8 cellular contexts compared by ENCODE assay signal in genomic region chr11:8219257-8220021, GRCh38. TPM values are rescaled to one million over a fixed set of nuclear protein-coding genes. Genes with fewer than 3 reads are reported as not detected.
DNase-seq lines count a peak whose midpoint lies in the region; ATAC-seq, FAIRE-seq and TF ChIP-seq lines count a peak whose summit lies in the region.

No MANE protein-coding gene starts in this region.

- peak; percentile 89 for TF ChIP-seq CTCF in 22Rv1 (IDR thresholded peaks at IDR 0.05)
- peak; percentile 78 for TF ChIP-seq CTCF in OCI-LY7 (conservative IDR thresholded peaks at IDR 0.05; ENCODE audit: low read length)
- TF ChIP-seq CTCF in endothelial cell of umbilical vein (IDR thresholded peaks at IDR 0.05; ENCODE audit: extremely low read depth in 1 of 2, insufficient read depth in 1 of 2, low read depth in 1 of 2, low read length in 2 of 2), result peak; percentile 63 to 76
- peak; percentile 49 for TF ChIP-seq CTCF in nephron progenitor cell (IDR thresholded peaks at IDR 0.05)

- dilution Hi-C loops in endothelial cell of umbilical vein (cut with MboI; ENCODE audit: extremely low pct_ligation_motif_present, low sequenced_read_pairs), result no loop called here

- H3K4me3 ChIP-seq in OCI-LY7 (ENCODE audit: low read depth, low read length, poor library complexity, severe bottlenecking) (no peak overlapping the region), endothelial cell of umbilical vein (replicated peaks in 1 of 3; ENCODE audit: insufficient read depth in 1 of 3, low read depth in 1 of 3, low read length in 3 of 3) (no peak overlapping the region)

- H3K79me2 ChIP-seq in OCI-LY7 (ENCODE audit: insufficient read depth, low read depth, low read length), result no peaks in the 10 kb centered on the region
- no peaks in the 10 kb centered on the region for H3K79me2 ChIP-seq in endothelial cell of umbilical vein (ENCODE audit: control insufficient read depth, insufficient read depth, low read length)

- BruUV-seq in OCI-LY7 (replicated peaks; lab: Mats Ljungman, UMichigan) (no TSS peak), endothelial cell of umbilical vein (replicated peaks; lab: Mats Ljungman, UMichigan) (no TSS peak)

- peaks cover 0 to 6% of the 10 kb centered on the region in 2 experiments for H3K27me3 ChIP-seq in endothelial cell of umbilical vein (ENCODE audit: control insufficient read depth in 2 of 2, insufficient read depth in 2 of 2, low read length in 2 of 2)

- POLR2A ChIA-PET in OCI-LY7 (lab: Charles Lee) (no interaction called here), endothelial cell of umbilical vein (lab: Charles Lee) (no interaction called here)

- H2AFZ ChIP-seq in OCI-LY7 (ENCODE audit: low read length) (no peak overlapping the region), endothelial cell of umbilical vein (ENCODE audit: low read depth, low read length) (no peak overlapping the region)

- no peak overlapping the region for H3K4me2 ChIP-seq in OCI-LY7 (ENCODE audit: low read length)
- H3K4me2 ChIP-seq in endothelial cell of umbilical vein (ENCODE audit: insufficient read depth, low read length), result no peak overlapping the region

- no peaks in the 10 kb centered on the region for H3K36me3 Mint-ChIP-seq in nephron progenitor cell (ENCODE audit: low read depth)
- H3K36me3 Mint-ChIP-seq in activated CD8-positive, alpha-beta memory T cell treated with anti-CD3 and anti-CD28 coated beads, Interleukin-2, amount 10 ng/mL, durations not matched to agents 7 days and 5 days, result no peaks in the 10 kb centered on the region

- H3K27ac ChIP-seq in 22Rv1 (no peak overlapping the region), OCI-LY7 (ENCODE audit: low read depth, low read length, poor library complexity, severe bottlenecking) (no peak overlapping the region), endothelial cell of umbilical vein (ENCODE audit: insufficient read depth, low read depth, low read length) (no peak overlapping the region)

- H3K9ac ChIP-seq in endothelial cell of umbilical vein (replicated peaks; ENCODE audit: extremely low read depth, insufficient read depth, low read length), result no peak overlapping the region

- no peak overlapping the region for H3K27ac Mint-ChIP-seq in nephron progenitor cell
- no peak overlapping the region for H3K27ac Mint-ChIP-seq in activated CD8-positive, alpha-beta memory T cell treated with anti-CD3 and anti-CD28 coated beads, Interleukin-2, amount 10 ng/mL, durations not matched to agents 7 days and 5 days

- H3K4me1 ChIP-seq in OCI-LY7 (ENCODE audit: insufficient read depth, low read length, poor library complexity, severe bottlenecking), result no peaks in the 10 kb centered on the region
- H3K4me1 ChIP-seq in endothelial cell of umbilical vein (ENCODE audit: control insufficient read depth, extremely low read depth, insufficient read depth, low read length), result no peaks in the 10 kb centered on the region

- H4K20me1 ChIP-seq in OCI-LY7 (ENCODE audit: insufficient read depth, low read length), result no peaks in the 10 kb centered on the region
- no peaks in the 10 kb centered on the region for H4K20me1 ChIP-seq in endothelial cell of umbilical vein (replicated peaks; ENCODE audit: control insufficient read depth, extremely low read depth, insufficient read depth, low read length)

- no peaks in the 10 kb centered on the region for H3K9me3 Mint-ChIP-seq in nephron progenitor cell
- no peaks in the 10 kb centered on the region for H3K9me3 Mint-ChIP-seq in activated CD8-positive, alpha-beta memory T cell treated with anti-CD3 and anti-CD28 coated beads, Interleukin-2, amount 10 ng/mL, durations not matched to agents 7 days and 5 days (ENCODE audit: low read depth)

- H3K9me2 ChIP-seq in OCI-LY7 (ENCODE audit: insufficient read depth, low read length), result no peaks in the 10 kb centered on the region

- DNase-seq in DMS 273 treated with DMSO at 0.1 percent for 48 hours (lab: John Stamatoyannopoulos, UW) (peak; percentile 15), OCI-LY7 (ENCODE audit: low spot score) (peak; percentile 37), endothelial cell of umbilical vein (ENCODE audit: low read depth, low spot score) (peak; percentile 47), nephron progenitor cell (peak; percentile 58)
- DNase-seq in activated CD8-positive, alpha-beta memory T cell treated with anti-CD3 and anti-CD28 coated beads, Interleukin-2, amount 10 ng/mL, durations not matched to agents 7 days and 5 days, result no peak

- H3K4me3 Mint-ChIP-seq in nephron progenitor cell, result no peak overlapping the region
- no peak overlapping the region for H3K4me3 Mint-ChIP-seq in activated CD8-positive, alpha-beta memory T cell treated with anti-CD3 and anti-CD28 coated beads, Interleukin-2, amount 10 ng/mL, durations not matched to agents 7 days and 5 days

- TF ChIP-seq POLR2A in endothelial cell of umbilical vein (IDR thresholded peaks at IDR 0.05; ENCODE audit: low read depth, low read length), result no peak

- CTCF ChIA-PET in OCI-LY7 (lab: Charles Lee; ENCODE audit: unreplicated experiment) (interaction anchor here (0.6 kb wide), 1 partner anchor 309 kb away, joined by 3 read pairs; no protein-coding TSS in a partner anchor), endothelial cell of umbilical vein (lab: Charles Lee) (interaction anchor here (0.7 to 6.3 kb wide), 14 partner anchors 8 to 918 kb away, joined by 3 to 49 read pairs (median 4); partner anchors contain the start of gene LMO1)
- CTCF ChIA-PET in activated CD8-positive, alpha-beta memory T cell treated with anti-CD3 and anti-CD28 coated beads, Interleukin-2, amount 10 ng/mL, durations not matched to agents 7 days and 5 days (lab: Charles Lee), result interaction anchor here (1.0 to 1.9 kb wide), 5 partner anchors 23 to 594 kb away, joined by 3 to 4 read pairs (median 4); no protein-coding TSS in a partner anchor

- ATAC-seq in HG03159 (IDR thresholded peaks at IDR 0.05; ENCODE audit: unreplicated experiment), result peak; percentile 54
- no peak for ATAC-seq in activated CD8-positive, alpha-beta memory T cell treated with anti-CD3 and anti-CD28 coated beads, Interleukin-2, amount 10 ng/mL, durations not matched to agents 7 days and 5 days
- no peak for ATAC-seq in HG02981 (IDR thresholded peaks at IDR 0.05; ENCODE audit: unreplicated experiment)

- intact Hi-C loops in OCI-LY7 (cut with micrococcal nuclease; ENCODE audit: unreplicated experiment), result no loop called here
- intact Hi-C loops in endothelial cell of umbilical vein (cut with micrococcal nuclease), result no loop called here

- peaks cover 31% of the 10 kb centered on the region for H3K4me1 Mint-ChIP-seq in nephron progenitor cell
- H3K4me1 Mint-ChIP-seq in activated CD8-positive, alpha-beta memory T cell treated with anti-CD3 and anti-CD28 coated beads, Interleukin-2, amount 10 ng/mL, durations not matched to agents 7 days and 5 days, result peaks cover 14% of the 10 kb centered on the region

- H3K9me3 ChIP-seq in OCI-LY7 (ENCODE audit: low read length) (no peaks in the 10 kb centered on the region), endothelial cell of umbilical vein (replicated peaks; ENCODE audit: control insufficient read depth, insufficient read depth, low read length) (no peaks in the 10 kb centered on the region)

- H3K36me3 ChIP-seq in OCI-LY7 (ENCODE audit: insufficient read depth, low read length) (no peaks in the 10 kb centered on the region), endothelial cell of umbilical vein (ENCODE audit: control insufficient read depth in 2 of 2, extremely low read depth in 1 of 2, insufficient read depth in 2 of 2, low read length in 2 of 2) (no peaks in the 10 kb centered on the region)

- peaks cover 9% of the 10 kb centered on the region for H3K27me3 Mint-ChIP-seq in nephron progenitor cell (ENCODE audit: low read depth, poor library complexity)
- H3K27me3 Mint-ChIP-seq in activated CD8-positive, alpha-beta memory T cell treated with anti-CD3 and anti-CD28 coated beads, Interleukin-2, amount 10 ng/mL, durations not matched to agents 7 days and 5 days, result peaks cover 26% of the 10 kb centered on the region

- H3K9me1 ChIP-seq in endothelial cell of umbilical vein (replicated peaks; ENCODE audit: control insufficient read depth, extremely low read depth, insufficient read depth, low read length), result no peaks in the 10 kb centered on the region

- FAIRE-seq in endothelial cell of umbilical vein (lab: Jason Lieb, UNC), result peak; percentile 71

TF ChIP-seq in endothelial cell of umbilical vein, 7 proteins besides CTCF, POLR2A, EP300 and RAD21 (continues in another document):
- no peak for TF ChIP-seq FOS (IDR thresholded peaks at IDR 0.05; ENCODE audit: borderline replicate concordance, insufficient read depth, low read length)
- no peak for TF ChIP-seq MAX (IDR thresholded peaks at IDR 0.05; ENCODE audit: insufficient read depth, insufficient read length)
- no peak for TF ChIP-seq POLR2AphosphoS5 (IDR thresholded peaks at IDR 0.05; ENCODE audit: insufficient read depth, low read depth, low read length)

RNA-seq across cellular contexts. Expression of gene LMO1, which starts 44.2 kb away (rescaled TPM):
- not detected in 2 replicates for total RNA-seq in OCI-LY7 (2014; rRNA removed; shearing (Covaris generic))
- not detected in 2 replicates for total RNA-seq in OCI-LY7 (2022)
- not detected in 2 replicates for total RNA-seq in endothelial cell of umbilical vein
- polyA plus RNA-seq in endothelial cell of umbilical vein, result not detected in 2 replicates
- not detected in 2 replicates for polyA plus RNA-seq in endothelial cell of umbilical vein (2011; cell fraction: cytosol; rRNA removed)
- polyA plus RNA-seq in endothelial cell of umbilical vein (2011; cell fraction: nucleus; rRNA removed), result not detected in 2 replicates
- not detected in 2 replicates for polyA plus RNA-seq in endothelial cell of umbilical vein (2012)
- not detected in 2 replicates for polyA minus RNA-seq in endothelial cell of umbilical vein
- polyA minus RNA-seq in endothelial cell of umbilical vein (2011; cell fraction: cytosol; rRNA and poly(A)+ RNA removed), result 1.3 TPM
- polyA minus RNA-seq in endothelial cell of umbilical vein (2011; cell fraction: nucleus; rRNA and poly(A)+ RNA removed), result not detected in 2 replicates
- not detected for total RNA-seq in activated CD8-positive, alpha-beta memory T cell treated with anti-CD3 and anti-CD28 coated beads, Interleukin-2, amount 10 ng/mL, durations not matched to agents 7 days and 5 days

RNA-seq across cellular contexts. Expression of gene RIC3, which starts 50.6 kb away (rescaled TPM):
- total RNA-seq in OCI-LY7 (2014; rRNA removed; shearing (Covaris generic)), result not detected in 2 replicates
- total RNA-seq in OCI-LY7 (2022), result not detected in 2 replicates
- not detected in 2 replicates for total RNA-seq in endothelial cell of umbilical vein
- polyA plus RNA-seq in endothelial cell of umbilical vein, result not detected in 2 replicates
- not detected in 2 replicates for polyA plus RNA-seq in endothelial cell of umbilical vein (2011; cell fraction: cytosol; rRNA removed)
- polyA plus RNA-seq in endothelial cell of umbilical vein (2011; cell fraction: nucleus; rRNA removed), result 0.18 TPM in 1 of 2 replicates, not detected in the other
- not detected in 2 replicates for polyA plus RNA-seq in endothelial cell of umbilical vein (2012)
- not detected in 2 replicates for polyA minus RNA-seq in endothelial cell of umbilical vein
- polyA minus RNA-seq in endothelial cell of umbilical vein (2011; cell fraction: cytosol; rRNA and poly(A)+ RNA removed), result not detected
- not detected in 2 replicates for polyA minus RNA-seq in endothelial cell of umbilical vein (2011; cell fraction: nucleus; rRNA and poly(A)+ RNA removed)
- total RNA-seq in activated CD8-positive, alpha-beta memory T cell treated with anti-CD3 and anti-CD28 coated beads, Interleukin-2, amount 10 ng/mL, durations not matched to agents 7 days and 5 days, result 1 to 10 TPM; 5.7 to 7.4 TPM
